ENCODE assay signal across 20 cellular contexts in genomic region chr6:110939429-110939828, GRCh38.
"Had no signal": no experiment of that assay in that cellular context is flagged by ENCODE, and none has a peak within 500 bp of the region (broad histone marks: within the 10 kb centered on the region; RNA-seq: fewer than 3 reads in every experiment).

No MANE protein-coding gene starts in this region.

- H3K27me3 Mint-ChIP-seq: activated CD4-positive, alpha-beta memory T cell treated with anti-CD3 and anti-CD28 coated beads for 36 hours; activated naive CD4-positive, alpha-beta T cell treated with anti-CD3 and anti-CD28 coated beads, Interleukin-2, amount 10 ng/mL, durations not matched to agents 7 days and 5 days; type B pancreatic cell had no signal

- ATAC-seq: activated CD4-positive, alpha-beta T cell treated with anti-CD3 and anti-CD28 coated beads for 36 hours had no signal

- H3K36me3 Mint-ChIP-seq: activated CD4-positive, alpha-beta memory T cell treated with anti-CD3 and anti-CD28 coated beads for 36 hours; activated naive CD4-positive, alpha-beta T cell treated with anti-CD3 and anti-CD28 coated beads, Interleukin-2, amount 10 ng/mL, durations not matched to agents 7 days and 5 days; natural killer cell; type B pancreatic cell had no signal

- H3K4me3 ChIP-seq: esophagus muscularis mucosa, left ventricle myocardium inferior, right atrium auricular region, SK-N-MC, skin epidermis had no signal

- H3K9me3 Mint-ChIP-seq: activated CD4-positive, alpha-beta memory T cell treated with anti-CD3 and anti-CD28 coated beads for 36 hours; activated naive CD4-positive, alpha-beta T cell treated with anti-CD3 and anti-CD28 coated beads, Interleukin-2, amount 10 ng/mL, durations not matched to agents 7 days and 5 days; activated T-helper 1 cell treated with anti-CD3 and anti-CD28 coated beads, Interleukin-12 subunit alpha, Interleukin-12 subunit beta, Interleukin-2, Interleukin-4 antibody, amounts not matched to agents 30 ng/mL and 10 ng/mL and 1 ng/mL, durations not matched to agents 14 hours and 24 hours and 36 hours; natural killer cell; type B pancreatic cell had no signal

- H3K4me3 Mint-ChIP-seq: activated CD4-positive, alpha-beta memory T cell treated with anti-CD3 and anti-CD28 coated beads for 36 hours; activated CD4-positive, alpha-beta T cell treated with anti-CD3 and anti-CD28 coated beads for 36 hours; activated naive CD4-positive, alpha-beta T cell treated with anti-CD3 and anti-CD28 coated beads, Interleukin-2, amount 10 ng/mL, durations not matched to agents 7 days and 5 days; activated T-helper 1 cell treated with anti-CD3 and anti-CD28 coated beads, Interleukin-12 subunit alpha, Interleukin-12 subunit beta, Interleukin-2, Interleukin-4 antibody, amounts not matched to agents 30 ng/mL and 10 ng/mL and 1 ng/mL, durations not matched to agents 14 hours and 24 hours and 36 hours; natural killer cell; type B pancreatic cell had no signal

- DNase-seq: activated CD4-positive, alpha-beta memory T cell treated with anti-CD3 and anti-CD28 coated beads for 36 hours; activated CD4-positive, alpha-beta T cell treated with anti-CD3 and anti-CD28 coated beads for 36 hours; activated CD8-positive, alpha-beta memory T cell treated with anti-CD3 and anti-CD28 coated beads, Interleukin-2, amount 50 U/mL, for 48 hours; activated naive CD4-positive, alpha-beta T cell treated with anti-CD3 and anti-CD28 coated beads, Interleukin-2, amount 10 ng/mL, durations not matched to agents 7 days and 5 days; hippocampal formation; left ventricle myocardium inferior; mesendoderm; natural killer cell; occipital lobe; stimulated activated CD4-positive, alpha-beta T cell treated with anti-CD3 and anti-CD28 coated beads, Interleukin-15, amount 100 ng/mL, for 24 hours; stimulated activated CD4-positive, alpha-beta T cell treated with anti-CD3 and anti-CD28 coated beads, Interleukin-4, amount 100 ng/mL, for 1 hour; stimulated activated naive CD4-positive, alpha-beta T cell treated with Interleukin-2 at 50 U/mL for 16 hours; T-helper 9 cell had no signal

- H3K27me3 ChIP-seq: esophagus muscularis mucosa, right atrium auricular region had no signal

- H3K27ac Mint-ChIP-seq: activated CD4-positive, alpha-beta memory T cell treated with anti-CD3 and anti-CD28 coated beads for 36 hours; activated CD4-positive, alpha-beta T cell treated with anti-CD3 and anti-CD28 coated beads for 36 hours; activated naive CD4-positive, alpha-beta T cell treated with anti-CD3 and anti-CD28 coated beads, Interleukin-2, amount 10 ng/mL, durations not matched to agents 7 days and 5 days; activated T-helper 1 cell treated with anti-CD3 and anti-CD28 coated beads, Interleukin-12 subunit alpha, Interleukin-12 subunit beta, Interleukin-2, Interleukin-4 antibody, amounts not matched to agents 30 ng/mL and 10 ng/mL and 1 ng/mL, durations not matched to agents 14 hours and 24 hours and 36 hours; natural killer cell; type B pancreatic cell had no signal

- H3K9me3 ChIP-seq: esophagus muscularis mucosa, left ventricle myocardium inferior, right atrium auricular region had no signal

- H3K36me3 ChIP-seq: esophagus muscularis mucosa, left ventricle myocardium inferior, right atrium auricular region had no signal

- FAIRE-seq: endometrium had no signal

- H3K4me1 ChIP-seq: esophagus muscularis mucosa, left ventricle myocardium inferior, right atrium auricular region had no signal

- H3K27ac ChIP-seq: esophagus muscularis mucosa, left ventricle myocardium inferior, right atrium auricular region, SK-N-MC, skin epidermis had no signal
